In the genomic region with DNA sequence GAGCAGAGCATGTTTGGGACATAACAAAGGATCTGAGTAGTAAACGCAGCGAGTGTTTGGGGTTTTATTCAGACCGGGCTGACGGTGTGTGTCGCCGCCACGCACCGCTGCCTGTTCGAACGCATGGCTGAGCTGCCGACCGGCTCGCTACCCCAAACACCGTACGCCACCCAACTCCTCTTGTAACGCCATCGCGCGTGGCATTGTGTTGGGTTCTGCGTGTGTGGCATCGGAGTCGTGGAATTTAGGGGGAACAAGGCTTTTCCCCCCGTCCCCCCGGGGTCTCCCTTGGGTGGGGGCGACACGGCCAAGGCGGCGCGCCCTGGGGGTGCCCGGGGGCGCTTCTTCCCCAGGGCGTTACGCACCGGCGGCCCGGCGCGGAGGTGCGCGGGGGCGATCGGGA, we compare ENCODE assay signal across 8 cellular contexts. TPM values are rescaled to one million over a fixed set of nuclear protein-coding genes. Genes with fewer than 3 reads are reported as not detected.
DNase-seq lines count a peak whose midpoint lies in the region; ATAC-seq and TF ChIP-seq lines count a peak whose summit lies in the region.

No MANE protein-coding gene starts in this region.

- H3K36me3 ChIP-seq in cardiac muscle cell: no peaks in the 10 kb centered on the region
- H3K36me3 ChIP-seq in sigmoid colon: peaks cover 0 to 7% (median 0%) of the 10 kb centered on the region in 4 donors

- intact Hi-C loops in sigmoid colon (cut with DNase I): loop anchor here (2.0 to 10.0 kb wide), 6 partner anchors 203 to 1230 kb away; partner anchors contain the start of gene PARD3B

- H3K27me3 ChIP-seq in cardiac muscle cell (no peaks in the 10 kb centered on the region), sigmoid colon (no peaks in the 10 kb centered on the region)

- H3K27me3 Mint-ChIP-seq in T-helper 1 cell treated with Interleukin-12 subunit alpha and Interleukin-12 subunit beta and Interleukin-4 antibody, amounts not matched to agents 30 μg/mL and 1 μg/mL, for 36 hours (ENCODE audit: low read depth): peaks cover 83% of the 10 kb centered on the region

- WGBS in sigmoid colon, 2 donors: 1% methylated on average over 42 of the region's 42 CpGs

- H3K27ac ChIP-seq in VCaP (peak overlapping the region; percentile 56; the same call in 1 of the 2 replicates), cardiac muscle cell (peak overlapping the region; percentile 58), sigmoid colon (peak overlapping the region; percentile 94 to 99 (median 96))

- H3K9me3 Mint-ChIP-seq in T-helper 1 cell treated with Interleukin-12 subunit alpha and Interleukin-12 subunit beta and Interleukin-4 antibody, amounts not matched to agents 30 μg/mL and 1 μg/mL, for 36 hours: no peaks in the 10 kb centered on the region

- TF ChIP-seq POLR2A in sigmoid colon (IDR thresholded peaks at IDR 0.05): no peak

- H3K36me3 Mint-ChIP-seq in T-helper 1 cell treated with Interleukin-12 subunit alpha and Interleukin-12 subunit beta and Interleukin-4 antibody, amounts not matched to agents 30 μg/mL and 1 μg/mL, for 36 hours (ENCODE audit: low read depth): no peaks in the 10 kb centered on the region

- TF ChIP-seq EP300 in sigmoid colon (IDR thresholded peaks at IDR 0.05): no peak

- peak overlapping the region; percentile 69 for H3K4me3 ChIP-seq in cardiac muscle cell
- H3K4me3 ChIP-seq in sigmoid colon: peak overlapping the region; percentile 70 to 99 (median 90)

- TF ChIP-seq CTCF in VCaP (conservative IDR thresholded peaks at IDR 0.05) (no peak), cardiac muscle cell (IDR thresholded peaks at IDR 0.05; ENCODE audit: low read depth, low read length) (no peak), sigmoid colon (IDR thresholded peaks at IDR 0.05) (no peak)

- peak; percentile 34 for ATAC-seq in HG02852 (IDR thresholded peaks at IDR 0.05; ENCODE audit: unreplicated experiment)
- ATAC-seq in GM21717 (IDR thresholded peaks at IDR 0.05; ENCODE audit: unreplicated experiment): no peak

- no peak overlapping the region for H3K27ac Mint-ChIP-seq in T-helper 1 cell treated with Interleukin-12 subunit alpha and Interleukin-12 subunit beta and Interleukin-4 antibody, amounts not matched to agents 30 μg/mL and 1 μg/mL, for 36 hours

- peaks cover 43% of the 10 kb centered on the region for H3K4me1 Mint-ChIP-seq in T-helper 1 cell treated with Interleukin-12 subunit alpha and Interleukin-12 subunit beta and Interleukin-4 antibody, amounts not matched to agents 30 μg/mL and 1 μg/mL, for 36 hours (ENCODE audit: low read depth)

- DNase-seq in T-helper 1 cell: no peak
- peak; percentile 38 to 49 for DNase-seq in cardiac muscle cell (ENCODE audit: low read depth in 1 of 2, low spot score in 1 of 2)
- peak; percentile 78 for DNase-seq in sigmoid colon
- DNase-seq in putamen (ENCODE audit: low spot score): no peak

- H3K4me1 ChIP-seq in cardiac muscle cell (ENCODE audit: low read depth) (peaks cover 12% of the 10 kb centered on the region), sigmoid colon (peaks cover 0 to 21% (median 19%) of the 10 kb centered on the region in 4 donors)

- H3K9me3 ChIP-seq in cardiac muscle cell (ENCODE audit: low read depth) (no peaks in the 10 kb centered on the region), sigmoid colon (no peaks in the 10 kb centered on the region)

- H3K4me3 Mint-ChIP-seq in T-helper 1 cell treated with Interleukin-12 subunit alpha and Interleukin-12 subunit beta and Interleukin-4 antibody, amounts not matched to agents 30 μg/mL and 1 μg/mL, for 36 hours: peak overlapping the region; percentile 77

RNA-seq across cellular contexts. Expression of gene NRP2, which starts 0.5 kb away (rescaled TPM):
- 41.6 and 166 TPM in 2 replicates for total RNA-seq in cardiac muscle cell
- polyA plus RNA-seq in cardiac muscle cell: 35.2 and 118 TPM in 2 replicates
- total RNA-seq in sigmoid colon: 100 to 1,000 TPM; 207 to 348 (median 237) TPM
- polyA plus RNA-seq in sigmoid colon: 10 to 100 TPM in 1 of 3 donors, 1 to 10 TPM in 2; 2.5 to 13.6 (median 7.8) TPM

Comparison
In these comparisons a context has a peak if more than half of its experiments do, and no peak if none do; other contexts are left out.
1. DNase-seq: peak in cardiac muscle cell (2 of 2) and sigmoid colon (single experiment); none in T-helper 1 cell (0 of 5) and putamen (single experiment).
2. Peak in every context shown above with its lines, with median percentiles within 50 percentile points of each other: H3K27ac ChIP-seq.